1 cellular context compared by ENCODE assay signal in the genomic region with DNA sequence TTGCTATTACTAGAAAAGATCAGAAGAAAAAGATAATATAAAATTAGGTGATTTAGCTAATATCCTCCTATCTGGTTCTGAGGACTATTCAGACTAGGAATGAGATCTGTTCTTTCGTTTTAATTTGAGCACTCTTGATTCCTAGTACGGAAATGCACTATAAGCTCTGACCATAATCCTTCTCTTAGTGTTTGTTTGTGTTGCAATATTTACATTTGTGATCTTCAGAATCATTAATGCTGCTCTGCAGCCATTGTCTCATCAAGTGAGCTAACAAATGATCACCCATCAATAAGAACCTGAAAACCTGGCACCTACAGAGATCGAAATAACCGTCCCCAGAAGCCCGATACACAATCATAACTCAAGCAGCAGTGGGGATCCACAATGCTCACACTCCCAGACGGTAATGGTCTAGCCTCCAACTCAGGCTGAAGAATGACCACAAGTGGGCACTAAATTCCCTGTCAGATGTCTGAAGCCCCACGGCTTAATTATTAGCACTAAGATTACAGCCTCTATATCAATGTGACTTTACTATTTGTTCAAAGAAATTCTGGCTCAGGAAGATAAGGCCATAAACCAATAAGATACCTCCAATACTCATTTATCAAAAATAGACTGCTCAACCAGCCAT.
TF ChIP-seq lines count a peak whose summit lies in the region.

No MANE protein-coding gene starts in this region.

TF ChIP-seq in H1, 55 proteins besides CTCF, POLR2A, EP300 and RAD21:
- no peak for TF ChIP-seq BCL11A (IDR thresholded peaks at IDR 0.05; ENCODE audit: low read depth in 2 of 2, low read length in 2 of 2)
- no peak for TF ChIP-seq SUZ12 (IDR thresholded peaks at IDR 0.05; ENCODE audit: low read length)
- no peak for TF ChIP-seq BACH1 (IDR thresholded peaks at IDR 0.05; ENCODE audit: low read length)
- TF ChIP-seq SP1 (IDR thresholded peaks at IDR 0.05; ENCODE audit: low read depth, low read length): no peak
- no peak for TF ChIP-seq EZH2 (IDR thresholded peaks at IDR 0.05; ENCODE audit: low read depth, low read length, severe bottlenecking)
- TF ChIP-seq SP2 (IDR thresholded peaks at IDR 0.05; ENCODE audit: low read length): no peak
- no peak for TF ChIP-seq FOSL1 (IDR thresholded peaks at IDR 0.05; ENCODE audit: insufficient read depth, low read depth, low read length)
- no peak for TF ChIP-seq RNF2 (IDR thresholded peaks at IDR 0.05; ENCODE audit: borderline replicate concordance, low read depth, low read length, missing control alignments, poor library complexity, severe bottlenecking)
- TF ChIP-seq, protein P1, sequence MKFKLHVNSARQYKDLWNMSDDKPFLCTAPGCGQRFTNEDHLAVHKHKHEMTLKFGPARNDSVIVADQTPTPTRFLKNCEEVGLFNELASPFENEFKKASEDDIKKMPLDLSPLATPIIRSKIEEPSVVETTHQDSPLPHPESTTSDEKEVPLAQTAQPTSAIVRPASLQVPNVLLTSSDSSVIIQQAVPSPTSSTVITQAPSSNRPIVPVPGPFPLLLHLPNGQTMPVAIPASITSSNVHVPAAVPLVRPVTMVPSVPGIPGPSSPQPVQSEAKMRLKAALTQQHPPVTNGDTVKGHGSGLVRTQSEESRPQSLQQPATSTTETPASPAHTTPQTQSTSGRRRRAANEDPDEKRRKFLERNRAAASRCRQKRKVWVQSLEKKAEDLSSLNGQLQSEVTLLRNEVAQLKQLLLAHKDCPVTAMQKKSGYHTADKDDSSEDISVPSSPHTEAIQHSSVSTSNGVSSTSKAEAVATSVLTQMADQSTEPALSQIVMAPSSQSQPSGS (IDR thresholded peaks at IDR 0.05; ENCODE audit: low read length): no peak
- no peak for TF ChIP-seq RXRA (IDR thresholded peaks at IDR 0.05; ENCODE audit: insufficient read depth, low read depth, low read length)
- no peak for TF ChIP-seq CEBPB (IDR thresholded peaks at IDR 0.05; ENCODE audit: low read depth, low read length)
- no peak for TF ChIP-seq TCF12 (IDR thresholded peaks at IDR 0.05; ENCODE audit: low read depth, low read length)
- no peak for TF ChIP-seq JUN (IDR thresholded peaks at IDR 0.05; ENCODE audit: low read depth, low read length)
- no peak for TF ChIP-seq CTBP2 (IDR thresholded peaks at IDR 0.05; ENCODE audit: borderline replicate concordance, insufficient read depth, insufficient read length, low read length)
